11 cellular contexts compared by ENCODE assay signal in the genomic region with DNA sequence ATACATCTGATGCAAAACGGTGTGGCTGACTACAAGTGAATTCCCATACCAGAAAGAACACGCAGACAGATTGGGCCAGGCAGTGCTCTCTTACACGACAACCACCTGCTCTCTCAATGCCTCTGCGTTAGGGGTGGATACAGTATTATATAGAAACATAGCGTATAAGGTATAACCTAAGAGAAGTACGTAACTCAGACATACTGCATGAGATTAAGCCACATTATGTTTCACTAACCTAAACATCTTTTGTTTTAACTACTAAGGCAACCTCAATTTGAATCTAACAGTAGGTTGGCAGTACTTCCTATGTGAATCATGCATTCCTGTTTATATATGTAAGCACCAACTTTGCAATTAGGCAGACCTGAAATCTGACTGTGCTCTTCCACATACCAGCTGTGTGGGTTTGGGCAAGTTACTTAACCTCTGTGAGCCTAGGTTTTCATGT. TPM values are rescaled to one million over a fixed set of nuclear protein-coding genes. Genes with fewer than 3 reads are reported as not detected.
DNase-seq lines count a peak whose midpoint lies in the region; ATAC-seq, FAIRE-seq and TF ChIP-seq lines count a peak whose summit lies in the region.
"Had no signal": no experiment of that assay in that cellular context is flagged by ENCODE, and none has a peak within 500 bp of the region (broad histone marks: within the 10 kb centered on the region; RNA-seq: fewer than 3 reads in every experiment).

No MANE protein-coding gene starts in this region.

- TF ChIP-seq POLR2A in breast epithelium (IDR thresholded peaks at IDR 0.05) (no peak), endothelial cell of umbilical vein (IDR thresholded peaks at IDR 0.05; ENCODE audit: low read depth, low read length) (no peak), transverse colon (IDR thresholded peaks at IDR 0.05) (peak; percentile 18)

- peak overlapping the region; percentile 1 for H3K27ac Mint-ChIP-seq in MCF 10A (ENCODE audit: low read depth, unreplicated experiment)

- in situ Hi-C loops in transverse colon (cut with MboI; ENCODE audit: low pct_ligation_motif_present in 1 of 4, low pct_unique_long_range_greater_than_20kb in 1 of 4, low sequenced_read_pairs in 3 of 4): loop anchor here in 2 of 4 donors (25.0 kb wide), 2 partner anchors 178 to 203 kb away; no protein-coding TSS in a partner anchor

- H3K36me3 ChIP-seq in breast epithelium: no peaks in the 10 kb centered on the region
- no peaks in the 10 kb centered on the region for H3K36me3 ChIP-seq in endothelial cell of umbilical vein (ENCODE audit: control insufficient read depth in 2 of 2, extremely low read depth in 1 of 2, insufficient read depth in 2 of 2, low read length in 2 of 2)
- H3K36me3 ChIP-seq in transverse colon: no peaks in the 10 kb centered on the region

- POLR2A ChIA-PET in MCF 10A (lab: Yijun Ruan, JAX): interaction anchor here (0.8 to 1.0 kb wide), 2 partner anchors 88 to 191 kb away, joined by 3 read pairs; no protein-coding TSS in a partner anchor
- POLR2A ChIA-PET in endothelial cell of umbilical vein (lab: Charles Lee): no interaction called here

- intact Hi-C loops in MCF 10A (cut with micrococcal nuclease) (no loop called here), breast epithelium (cut with DNase I; ENCODE audit: low total_unique reads) (no loop called here), endothelial cell of umbilical vein (cut with micrococcal nuclease) (loop anchor here (10.0 kb wide), 1 partner anchor 1010 kb away; no protein-coding TSS in a partner anchor), transverse colon (cut with DNase I; ENCODE audit: low total_unique reads) (loop anchor here (10.0 kb wide), 1 partner anchor 200 kb away; no protein-coding TSS in a partner anchor)

- no peak overlapping the region for H3K9ac ChIP-seq in endothelial cell of umbilical vein (replicated peaks; ENCODE audit: extremely low read depth, insufficient read depth, low read length)

- H3K4me3 ChIP-seq in breast epithelium (no peak overlapping the region), endothelial cell of umbilical vein (replicated peaks in 1 of 3; ENCODE audit: insufficient read depth in 1 of 3, low read depth in 1 of 3, low read length in 3 of 3) (no peak overlapping the region), transverse colon (no peak overlapping the region)

- H4K20me1 ChIP-seq in endothelial cell of umbilical vein (replicated peaks; ENCODE audit: control insufficient read depth, extremely low read depth, insufficient read depth, low read length): no peaks in the 10 kb centered on the region

- peak overlapping the region; percentile 7 for H2AFZ ChIP-seq in endothelial cell of umbilical vein (ENCODE audit: low read depth, low read length)

- CTCF ChIA-PET in MCF 10A (lab: Yijun Ruan, JAX): interaction anchor here (0.8 to 14.2 kb wide), 5 partner anchors 12 to 874 kb away, joined by 3 to 506 read pairs (median 38); no protein-coding TSS in a partner anchor
- CTCF ChIA-PET in endothelial cell of umbilical vein (lab: Charles Lee): interaction anchor here (1.9 to 2.3 kb wide), 2 partner anchors 8 to 11 kb away, joined by 7 to 9 read pairs; no protein-coding TSS in a partner anchor

- H3K9me3 ChIP-seq in breast epithelium (no peaks in the 10 kb centered on the region), endothelial cell of umbilical vein (replicated peaks; ENCODE audit: control insufficient read depth, insufficient read depth, low read length) (no peaks in the 10 kb centered on the region), transverse colon (no peaks in the 10 kb centered on the region)

- no peaks in the 10 kb centered on the region for H3K9me3 Mint-ChIP-seq in MCF 10A (ENCODE audit: unreplicated experiment)

- no peak for TF ChIP-seq EP300 in transverse colon (IDR thresholded peaks at IDR 0.05; ENCODE audit: low read depth)

- H3K4me3 Mint-ChIP-seq in MCF 10A (ENCODE audit: unreplicated experiment): no peak overlapping the region

- WGBS in transverse colon (ENCODE audit: low coverage in 1 of 2), 2 donors: 69 to 74% methylated on average over 6 of the region's 6 CpGs

- no peaks in the 10 kb centered on the region for H3K79me2 ChIP-seq in endothelial cell of umbilical vein (ENCODE audit: control insufficient read depth, insufficient read depth, low read length)

- H3K27me3 ChIP-seq in breast epithelium: no peaks in the 10 kb centered on the region
- peaks cover 0 to 3% of the 10 kb centered on the region in 2 experiments for H3K27me3 ChIP-seq in endothelial cell of umbilical vein (ENCODE audit: control insufficient read depth in 2 of 2, insufficient read depth in 2 of 2, low read length in 2 of 2)
- H3K27me3 ChIP-seq in transverse colon: peaks cover 7% of the 10 kb centered on the region

- H3K9me1 ChIP-seq in endothelial cell of umbilical vein (replicated peaks; ENCODE audit: control insufficient read depth, extremely low read depth, insufficient read depth, low read length): no peaks in the 10 kb centered on the region

- no peaks in the 10 kb centered on the region for H3K36me3 Mint-ChIP-seq in MCF 10A (ENCODE audit: insufficient read depth, unreplicated experiment)

- no peaks in the 10 kb centered on the region for H3K4me1 ChIP-seq in breast epithelium
- peaks cover 12% of the 10 kb centered on the region for H3K4me1 ChIP-seq in endothelial cell of umbilical vein (ENCODE audit: control insufficient read depth, extremely low read depth, insufficient read depth, low read length)
- H3K4me1 ChIP-seq in transverse colon: peaks cover 0 to 1% (median 0%) of the 10 kb centered on the region in 4 donors

- peaks cover 14% of the 10 kb centered on the region for H3K4me1 Mint-ChIP-seq in MCF 10A (ENCODE audit: insufficient read depth, unreplicated experiment)

- TF ChIP-seq CTCF in MCF 10A (IDR thresholded peaks at IDR 0.05; ENCODE audit: unreplicated experiment): no peak
- TF ChIP-seq CTCF in breast epithelium (IDR thresholded peaks at IDR 0.05): no peak
- no peak for TF ChIP-seq CTCF in endothelial cell of umbilical vein (IDR thresholded peaks at IDR 0.05; ENCODE audit: extremely low read depth in 1 of 2, insufficient read depth in 1 of 2, low read depth in 1 of 2, low read length in 2 of 2)
- no peak for TF ChIP-seq CTCF in transverse colon (IDR thresholded peaks at IDR 0.05)

- BruUV-seq in MCF 10A (replicated peaks; lab: Mats Ljungman, UMichigan): no TSS peak
- BruUV-seq in endothelial cell of umbilical vein (replicated peaks; lab: Mats Ljungman, UMichigan): no TSS peak

- no peaks in the 10 kb centered on the region for H3K27me3 Mint-ChIP-seq in MCF 10A (ENCODE audit: insufficient read depth, unreplicated experiment)

- dilution Hi-C loops in endothelial cell of umbilical vein (cut with MboI; ENCODE audit: extremely low pct_ligation_motif_present, low sequenced_read_pairs): no loop called here

- H3K27ac ChIP-seq in breast epithelium: no peak overlapping the region
- H3K27ac ChIP-seq in endothelial cell of umbilical vein (ENCODE audit: insufficient read depth, low read depth, low read length): no peak overlapping the region
- peak overlapping the region in 1 of 4 donors; percentile 57 for H3K27ac ChIP-seq in transverse colon

- H3K4me2 ChIP-seq in endothelial cell of umbilical vein (ENCODE audit: insufficient read depth, low read length): peak overlapping the region; percentile 40

- DNase-seq in MCF 10A (ENCODE audit: unreplicated experiment) (peak; percentile 89), breast epithelium (ENCODE audit: low spot score in 2 of 2) (no peak), RPMI8226 (peak; percentile 34), endothelial cell of umbilical vein (ENCODE audit: low read depth, low spot score) (peak; percentile 67), transverse colon (no peak), SHP77 treated with DMSO at 0.1 percent for 48 hours (lab: John Stamatoyannopoulos, UW) (no peak), COLO829 (ENCODE audit: low spot score) (no peak)
- DNase-seq: Calu3, left ventricle myocardium superior, NCI-H524 had no signal

- peak; percentile 85 for FAIRE-seq in endothelial cell of umbilical vein (lab: Jason Lieb, UNC)

- ATAC-seq in GM21528 (IDR thresholded peaks at IDR 0.05; ENCODE audit: low FRiP score, unreplicated experiment): no peak
- ATAC-seq: left ventricle myocardium superior had no signal

TF ChIP-seq in endothelial cell of umbilical vein, 7 proteins besides CTCF, POLR2A, EP300 and RAD21:
- TF ChIP-seq, protein P1, sequence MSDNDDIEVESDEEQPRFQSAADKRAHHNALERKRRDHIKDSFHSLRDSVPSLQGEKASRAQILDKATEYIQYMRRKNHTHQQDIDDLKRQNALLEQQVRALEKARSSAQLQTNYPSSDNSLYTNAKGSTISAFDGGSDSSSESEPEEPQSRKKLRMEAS (IDR thresholded peaks at IDR 0.05; ENCODE audit: insufficient read depth, insufficient read length): no peak
- TF ChIP-seq JUN (IDR thresholded peaks at IDR 0.05; ENCODE audit: borderline replicate concordance, insufficient read depth, insufficient read length, low read depth) (peak; percentile 73), FOS (IDR thresholded peaks at IDR 0.05; ENCODE audit: borderline replicate concordance, insufficient read depth, low read length) (peak; percentile 57), MYC (IDR thresholded peaks at IDR 0.05; ENCODE audit: low read depth, low read length) (no peak), GATA2 (IDR thresholded peaks at IDR 0.05; ENCODE audit: insufficient read depth, insufficient read length, low read depth, low read length) (no peak), EZH2 (IDR thresholded peaks at IDR 0.05; ENCODE audit: borderline replicate concordance, low read depth, low read length, severe bottlenecking) (no peak)

RNA-seq across cellular contexts. Expression of a gene that starts 58.1 kb away (rescaled TPM):
- total RNA-seq in MCF 10A (2022): 114 and 115 TPM in 2 replicates
- 10 to 100 TPM; 10.4 to 17.7 (median 14.6) TPM for total RNA-seq in breast epithelium
- total RNA-seq in endothelial cell of umbilical vein: 34.2 and 42.7 TPM in 2 replicates
- 15.7 and 22.2 TPM in 2 replicates for polyA plus RNA-seq in endothelial cell of umbilical vein
- 23.1 and 24.0 TPM in 2 replicates for polyA plus RNA-seq in endothelial cell of umbilical vein (2011; cell fraction: cytosol; rRNA removed)
- 8.5 and 9.3 TPM in 2 replicates for polyA plus RNA-seq in endothelial cell of umbilical vein (2011; cell fraction: nucleus; rRNA removed)
- polyA plus RNA-seq in endothelial cell of umbilical vein (2012): 39.8 and 49.0 TPM in 2 replicates
- 7.2 and 7.9 TPM in 2 replicates for polyA minus RNA-seq in endothelial cell of umbilical vein
- 33.0 TPM for polyA minus RNA-seq in endothelial cell of umbilical vein (2011; cell fraction: cytosol; rRNA and poly(A)+ RNA removed)
- polyA minus RNA-seq in endothelial cell of umbilical vein (2011; cell fraction: nucleus; rRNA and poly(A)+ RNA removed): 3.3 and 5.6 TPM in 2 replicates
- total RNA-seq in transverse colon: 10 to 100 TPM in 3 of 4 donors, not detected in 1; 13.7 to 21.6 (median 15.7) TPM

Comparison
In these comparisons a context has a peak if more than half of its experiments do, and no peak if none do; other contexts are left out.
1. DNase-seq: peak in MCF 10A (single experiment), RPMI8226 (single experiment) and endothelial cell of umbilical vein (single experiment); none in breast epithelium (0 of 2), transverse colon (single experiment), SHP77 treated with DMSO at 0.1 percent for 48 hours (single experiment) and COLO829 (single experiment).
2. intact Hi-C loops: an anchor here in endothelial cell of umbilical vein (10.0 kb wide) and transverse colon (10.0 kb wide); none called in MCF 10A and breast epithelium.